In the genomic region with DNA sequence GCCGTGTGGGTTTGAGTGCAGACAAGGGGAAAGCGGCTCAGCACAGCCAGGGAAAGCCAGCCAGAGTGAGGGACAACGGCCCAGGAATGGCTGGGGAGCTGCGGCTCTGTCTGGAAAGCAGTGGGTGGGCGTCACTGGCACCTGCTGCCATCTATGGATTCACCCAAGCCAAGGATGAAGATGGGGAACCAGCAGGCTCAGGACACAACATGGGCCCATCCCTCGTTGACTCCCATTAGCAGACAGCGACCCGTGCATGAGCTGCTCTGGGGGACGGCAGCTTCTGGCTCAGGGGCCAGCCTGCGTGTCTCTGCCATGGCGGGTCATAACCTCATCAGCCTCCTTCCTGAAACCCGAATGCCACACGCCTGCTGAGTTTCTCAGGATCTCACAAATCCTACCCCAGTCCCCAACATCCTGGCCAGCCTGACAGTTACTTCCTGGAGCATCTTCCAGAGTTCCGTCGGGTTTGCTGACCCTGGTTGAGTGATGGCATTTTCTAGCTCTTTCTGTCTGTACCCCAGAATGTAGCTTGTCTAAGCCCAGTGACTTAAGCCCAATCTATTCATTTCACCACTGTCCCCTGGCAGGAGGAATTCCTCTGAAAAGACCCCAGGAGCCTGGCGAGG, we compare ENCODE assay signal across 28 cellular contexts.
"Had no signal": no experiment of that assay in that cellular context is flagged by ENCODE, and none has a peak within 500 bp of the region (broad histone marks: within the 10 kb centered on the region; RNA-seq: fewer than 3 reads in every experiment).

No MANE protein-coding gene starts in this region.

- H3K27me3 ChIP-seq: ascending aorta, brain microvascular endothelial cell, neutrophil, ovary, thyroid gland, upper lobe of left lung, vagina had no signal

- H3K36me3 ChIP-seq: ascending aorta, brain microvascular endothelial cell, left lung, lower lobe of right lung, neutrophil, ovary, stomach, thyroid gland, upper lobe of left lung, vagina had no signal

- DNase-seq: activated CD4-positive, alpha-beta memory T cell treated with anti-CD3 and anti-CD28 coated beads, Interleukin-2, amount 10 ng/mL, durations not matched to agents 7 days and 5 days; activated CD4-positive, alpha-beta T cell treated with anti-CD3 and anti-CD28 coated beads for 1 hour; activated CD4-positive, alpha-beta T cell treated with anti-CD3 and anti-CD28 coated beads, Interleukin-2, amount 10 ng/mL, durations not matched to agents 7 days and 5 days; activated CD8-positive, alpha-beta memory T cell treated with anti-CD3 and anti-CD28 coated beads, Interleukin-2, amount 50 U/mL, for 48 hours; activated effector memory CD4-positive, alpha-beta T cell treated with Interleukin-2 at 50 U/mL for 16 hours; activated naive CD4-positive, alpha-beta T cell treated with Interleukin-2 at 50 U/mL for 16 hours; activated naive CD8-positive, alpha-beta T cell treated with anti-CD3 and anti-CD28 coated beads, Interleukin-2, amount 10 ng/mL, durations not matched to agents 7 days and 5 days; brain microvascular endothelial cell; glutamatergic neuron; left lung; lower lobe of right lung; mesendoderm; ovary; psoas muscle; stimulated activated CD4-positive, alpha-beta T cell treated with anti-CD3 and anti-CD28 coated beads, Interleukin-1b, Interleukin-23, amount 100 ng/mL, for 48 hours; stimulated activated naive B cell treated with anti-CD40 and anti-IgM and Interleukin-4, amounts not matched to agents 10 μg/mL and 1 μg/mL and 100 μg/mL, for 72 hours; stomach; SW 1271; T-helper 9 cell; thyroid gland had no signal

- H3K4me3 ChIP-seq: ascending aorta, left lung, lower lobe of right lung, mucosa of descending colon, ovary, psoas muscle, smooth muscle cell, stomach, thyroid gland, upper lobe of left lung, vagina had no signal

- H3K27ac Mint-ChIP-seq: activated CD4-positive, alpha-beta memory T cell treated with anti-CD3 and anti-CD28 coated beads, Interleukin-2, amount 10 ng/mL, durations not matched to agents 7 days and 5 days; activated CD4-positive, alpha-beta T cell treated with anti-CD3 and anti-CD28 coated beads, Interleukin-2, amount 10 ng/mL, durations not matched to agents 7 days and 5 days; activated naive CD8-positive, alpha-beta T cell treated with anti-CD3 and anti-CD28 coated beads, Interleukin-2, amount 10 ng/mL, durations not matched to agents 7 days and 5 days; natural killer cell treated with Interleukin-12 subunit alpha and Interleukin-12 subunit beta and Interleukin-15 and Interleukin-18, amount 100 ng/mL, for 72 hours; stimulated activated naive B cell treated with anti-CD40 and anti-IgM and Interleukin-4, amounts not matched to agents 10 μg/mL and 1 μg/mL and 100 μg/mL, for 72 hours; T-helper 1 cell treated with Interleukin-12 subunit alpha and Interleukin-12 subunit beta and Interleukin-4 antibody, amounts not matched to agents 30 μg/mL and 1 μg/mL, for 36 hours had no signal

- ATAC-seq: left lung; lower lobe of right lung; mucosa of descending colon; natural killer cell treated with Interleukin-12 subunit alpha and Interleukin-12 subunit beta and Interleukin-15 and Interleukin-18, amount 100 ng/mL, for 72 hours; psoas muscle; stimulated activated naive B cell treated with anti-CD40 and anti-IgM and Interleukin-4, amounts not matched to agents 10 μg/mL and 1 μg/mL and 100 μg/mL, for 72 hours had no signal

- H3K36me3 Mint-ChIP-seq: activated naive CD8-positive, alpha-beta T cell treated with anti-CD3 and anti-CD28 coated beads, Interleukin-2, amount 10 ng/mL, durations not matched to agents 7 days and 5 days had no signal

- H3K27me3 Mint-ChIP-seq: activated CD4-positive, alpha-beta memory T cell treated with anti-CD3 and anti-CD28 coated beads, Interleukin-2, amount 10 ng/mL, durations not matched to agents 7 days and 5 days; activated CD4-positive, alpha-beta T cell treated with anti-CD3 and anti-CD28 coated beads, Interleukin-2, amount 10 ng/mL, durations not matched to agents 7 days and 5 days; activated naive CD8-positive, alpha-beta T cell treated with anti-CD3 and anti-CD28 coated beads, Interleukin-2, amount 10 ng/mL, durations not matched to agents 7 days and 5 days; natural killer cell treated with Interleukin-12 subunit alpha and Interleukin-12 subunit beta and Interleukin-15 and Interleukin-18, amount 100 ng/mL, for 72 hours had no signal

- H3K4me3 Mint-ChIP-seq: activated CD4-positive, alpha-beta memory T cell treated with anti-CD3 and anti-CD28 coated beads, Interleukin-2, amount 10 ng/mL, durations not matched to agents 7 days and 5 days; activated CD4-positive, alpha-beta T cell treated with anti-CD3 and anti-CD28 coated beads, Interleukin-2, amount 10 ng/mL, durations not matched to agents 7 days and 5 days; activated naive CD8-positive, alpha-beta T cell treated with anti-CD3 and anti-CD28 coated beads, Interleukin-2, amount 10 ng/mL, durations not matched to agents 7 days and 5 days; natural killer cell treated with Interleukin-12 subunit alpha and Interleukin-12 subunit beta and Interleukin-15 and Interleukin-18, amount 100 ng/mL, for 72 hours; stimulated activated naive B cell treated with anti-CD40 and anti-IgM and Interleukin-4, amounts not matched to agents 10 μg/mL and 1 μg/mL and 100 μg/mL, for 72 hours; T-helper 1 cell treated with Interleukin-12 subunit alpha and Interleukin-12 subunit beta and Interleukin-4 antibody, amounts not matched to agents 30 μg/mL and 1 μg/mL, for 36 hours had no signal

- H3K9me3 Mint-ChIP-seq: natural killer cell treated with Interleukin-12 subunit alpha and Interleukin-12 subunit beta and Interleukin-15 and Interleukin-18, amount 100 ng/mL, for 72 hours had no signal
